ENCODE assay signal across 22 cellular contexts in the genomic region with DNA sequence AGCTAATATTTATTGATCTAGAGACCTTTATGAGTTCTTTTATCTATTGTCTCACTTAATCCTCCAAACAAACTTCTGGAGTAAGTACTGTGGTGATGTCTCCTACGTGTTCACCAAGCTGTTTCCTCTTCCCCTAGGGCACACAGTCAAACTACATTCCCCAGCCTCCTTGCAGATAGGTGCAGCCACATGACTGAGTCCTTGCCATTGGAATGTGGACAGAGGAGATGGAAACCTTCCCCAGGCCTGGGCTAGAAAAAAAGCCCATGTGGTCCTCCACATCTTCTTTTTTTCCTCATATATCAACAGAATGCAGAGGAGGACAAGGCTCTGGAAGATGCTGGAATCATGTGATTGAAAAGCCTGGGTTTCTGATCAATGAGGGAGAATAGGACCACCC.
DNase-seq lines count a peak whose midpoint lies in the region; ATAC-seq, FAIRE-seq and TF ChIP-seq lines count a peak whose summit lies in the region.
"Had no signal": no experiment of that assay in that cellular context is flagged by ENCODE, and none has a peak within 500 bp of the region (broad histone marks: within the 10 kb centered on the region; RNA-seq: fewer than 3 reads in every experiment).

No MANE protein-coding gene starts in this region.

- H3K4me3 ChIP-seq in Caco-2 (ENCODE audit: low read depth, low read length) (no peak overlapping the region), bronchial epithelial cell (ENCODE audit: low read depth, low read length) (no peak overlapping the region), lower lobe of right lung (no peak overlapping the region)
- no peak overlapping the region for H3K4me3 ChIP-seq in naive thymus-derived CD4-positive, alpha-beta T cell (ENCODE audit: low read length)
- H3K4me3 ChIP-seq: HAP-1, SJCRH30, tibial nerve had no signal

- H3K27ac Mint-ChIP-seq in Caco-2 (ENCODE audit: unreplicated experiment) (peak overlapping the region; percentile 83), HFFc6 (no peak overlapping the region)
- peak overlapping the region in 8 of 9 donors; percentile 76 to 98 (median 88) for H3K27ac Mint-ChIP-seq in naive thymus-derived CD4-positive, alpha-beta T cell
- no peak overlapping the region for H3K27ac Mint-ChIP-seq in activated naive CD8-positive, alpha-beta T cell treated with anti-CD3 and anti-CD28 coated beads for 36 hours

- H3K4me1 ChIP-seq in Caco-2 (peaks cover 69% of the 10 kb centered on the region), lower lobe of right lung (peaks cover 20% of the 10 kb centered on the region)
- peaks cover 0 to 84% of the 10 kb centered on the region in 2 donors for H3K4me1 ChIP-seq in naive thymus-derived CD4-positive, alpha-beta T cell (ENCODE audit: control insufficient read depth in 2 of 2, insufficient read depth in 2 of 2, low read length in 2 of 2)
- H3K4me1 ChIP-seq: HAP-1, SJCRH30 had no signal

- FAIRE-seq in bronchial epithelial cell (lab: Jason Lieb, UNC): no peak

- no peak for ATAC-seq in naive thymus-derived CD4-positive, alpha-beta T cell
- ATAC-seq in GM21529 (IDR thresholded peaks at IDR 0.05; ENCODE audit: unreplicated experiment): no peak
- no peak for ATAC-seq in lower lobe of right lung
- ATAC-seq: left colon had no signal

- H3K27me3 Mint-ChIP-seq in Caco-2 (ENCODE audit: insufficient read depth, unreplicated experiment) (no peaks in the 10 kb centered on the region), HFFc6 (ENCODE audit: insufficient read depth) (peaks cover 3% of the 10 kb centered on the region; the same call in 1 of the 2 replicates)
- peaks cover 0 to 2% (median 0%) of the 10 kb centered on the region in 5 donors for H3K27me3 Mint-ChIP-seq in naive thymus-derived CD4-positive, alpha-beta T cell
- H3K27me3 Mint-ChIP-seq in activated naive CD8-positive, alpha-beta T cell treated with anti-CD3 and anti-CD28 coated beads for 36 hours: no peaks in the 10 kb centered on the region

- H3K27me3 ChIP-seq in Caco-2 (replicated peaks; ENCODE audit: control insufficient read depth, insufficient read depth, low read length) (no peaks in the 10 kb centered on the region), bronchial epithelial cell (ENCODE audit: control insufficient read depth, insufficient read depth, low read length) (no peaks in the 10 kb centered on the region), lower lobe of right lung (ENCODE audit: low read depth) (no peaks in the 10 kb centered on the region)
- no peaks in the 10 kb centered on the region for H3K27me3 ChIP-seq in naive thymus-derived CD4-positive, alpha-beta T cell (ENCODE audit: control insufficient read depth in 2 of 2, insufficient read depth in 2 of 2, low read length in 2 of 2)
- H3K27me3 ChIP-seq: SJCRH30, tibial nerve had no signal

- peaks cover 54% of the 10 kb centered on the region for H3K4me1 Mint-ChIP-seq in Caco-2 (ENCODE audit: low read depth, unreplicated experiment)
- peaks cover 44% of the 10 kb centered on the region for H3K4me1 Mint-ChIP-seq in HFFc6 (ENCODE audit: low read depth)
- H3K4me1 Mint-ChIP-seq in naive thymus-derived CD4-positive, alpha-beta T cell: peaks cover 40 to 86% (median 78%) of the 10 kb centered on the region in 7 donors
- H3K4me1 Mint-ChIP-seq in activated naive CD8-positive, alpha-beta T cell treated with anti-CD3 and anti-CD28 coated beads for 36 hours: peaks cover 49% of the 10 kb centered on the region

- DNase-seq in Caco-2 (peak; percentile 90 to 95), HFFc6 (peak; percentile 31), bronchial epithelial cell (ENCODE audit: low read depth) (peak; percentile 87), lower lobe of right lung (no peak)
- DNase-seq in naive thymus-derived CD4-positive, alpha-beta T cell: no peak
- DNase-seq in activated naive CD8-positive, alpha-beta T cell treated with anti-CD3 and anti-CD28 coated beads for 36 hours: no peak
- DNase-seq: activated CD4-positive, alpha-beta T cell treated with anti-CD3 and anti-CD28 coated beads, Interleukin-2, amount 50 U/mL, for 1 hour; activated gamma-delta T cell; amygdala; central memory CD4-positive, alpha-beta T cell; DND-41; effector CD4-positive, alpha-beta T cell; left colon; midbrain; NCI-H1436 treated with DMSO at 0.1 percent for 48 hours; NCI-H526 treated with DMSO at 0.1 percent for 48 hours; SJCRH30; stimulated activated CD4-positive, alpha-beta T cell treated with anti-CD3 and anti-CD28 coated beads, Interleukin-2, amount 100 ng/mL, for 24 hours; stimulated activated naive CD4-positive, alpha-beta T cell had no signal

- no peaks in the 10 kb centered on the region for H3K9me3 ChIP-seq in Caco-2
- H3K9me3 ChIP-seq in naive thymus-derived CD4-positive, alpha-beta T cell (ENCODE audit: control insufficient read depth in 2 of 3, low read length in 3 of 3): no peaks in the 10 kb centered on the region
- no peaks in the 10 kb centered on the region for H3K9me3 ChIP-seq in lower lobe of right lung
- H3K9me3 ChIP-seq: HAP-1, SJCRH30, tibial nerve had no signal

- BruUV-seq in Caco-2 (replicated peaks; lab: Mats Ljungman, UMichigan): no TSS peak

- CTCF ChIA-PET in Caco-2 (lab: Charles Lee): interaction anchor here (0.5 to 1.5 kb wide), 7 partner anchors 21 to 209 kb away, joined by 3 to 13 read pairs (median 6); no protein-coding TSS in a partner anchor
- CTCF ChIA-PET in naive thymus-derived CD4-positive, alpha-beta T cell (lab: Charles Lee): interaction anchor here (0.8 to 1.1 kb wide), 4 partner anchors 10 to 437 kb away, joined by 3 read pairs; no protein-coding TSS in a partner anchor

- no peak for TF ChIP-seq CTCF in Caco-2 (IDR thresholded peaks at IDR 0.05; ENCODE audit: insufficient read depth in 1 of 2, low read depth in 1 of 2, low read length in 1 of 2, severe bottlenecking in 1 of 2, unreplicated experiment in 1 of 2)
- TF ChIP-seq CTCF in HFFc6 (IDR thresholded peaks at IDR 0.05): no peak
- TF ChIP-seq CTCF in bronchial epithelial cell (IDR thresholded peaks at IDR 0.05; ENCODE audit: insufficient read depth, low read length, severe bottlenecking): no peak
- no peak for TF ChIP-seq CTCF in lower lobe of right lung (IDR thresholded peaks at IDR 0.05)

- POLR2A ChIA-PET in Caco-2 (lab: Charles Lee): interaction anchor here (0.7 to 1.2 kb wide), 4 partner anchors 9 to 150 kb away, joined by 3 to 8 read pairs (median 6); partner anchors contain the start of gene IL6ST
- POLR2A ChIA-PET in naive thymus-derived CD4-positive, alpha-beta T cell (lab: Charles Lee): interaction anchor here (0.7 to 5.8 kb wide), 14 partner anchors 10 to 209 kb away, joined by 3 to 80 read pairs (median 6); partner anchors contain the start of gene IL6ST

- intact Hi-C loops in Caco-2 (cut with micrococcal nuclease; ENCODE audit: unreplicated experiment): loop anchor here (1.0 to 5.0 kb wide), 7 partner anchors 12 to 211 kb away; partner anchors contain the start of gene IL6ST
- intact Hi-C loops in naive thymus-derived CD4-positive, alpha-beta T cell (cut with micrococcal nuclease): loop anchor here (2.0 to 5.0 kb wide), 3 partner anchors 16 to 1027 kb away; partner anchors contain the start of gene GPBP1 (in 1 of the 2)
- intact Hi-C loops in lower lobe of right lung (cut with DNase I): no loop called here

- H3K27ac ChIP-seq in naive thymus-derived CD4-positive, alpha-beta T cell (ENCODE audit: low read depth, low read length): peak overlapping the region; percentile 38
- no peak overlapping the region for H3K27ac ChIP-seq in lower lobe of right lung
- H3K27ac ChIP-seq: SJCRH30, tibial nerve had no signal

- no peaks in the 10 kb centered on the region for H3K9me3 Mint-ChIP-seq in Caco-2 (ENCODE audit: unreplicated experiment)
- no peaks in the 10 kb centered on the region for H3K9me3 Mint-ChIP-seq in HFFc6
- H3K9me3 Mint-ChIP-seq in naive thymus-derived CD4-positive, alpha-beta T cell: peaks cover 0 to 3% (median 0%) of the 10 kb centered on the region in 11 donors
- no peaks in the 10 kb centered on the region for H3K9me3 Mint-ChIP-seq in activated naive CD8-positive, alpha-beta T cell treated with anti-CD3 and anti-CD28 coated beads for 36 hours

- H3K36me3 ChIP-seq in Caco-2 (ENCODE audit: control insufficient read depth, insufficient read depth, low read length): no peaks in the 10 kb centered on the region; the same call in 1 of the 2 replicates
- H3K36me3 ChIP-seq in bronchial epithelial cell (ENCODE audit: control insufficient read depth, insufficient read depth, low read length): no peaks in the 10 kb centered on the region
- H3K36me3 ChIP-seq in naive thymus-derived CD4-positive, alpha-beta T cell (ENCODE audit: control insufficient read depth in 2 of 3, insufficient read depth in 3 of 3, low read length in 3 of 3): no peaks in the 10 kb centered on the region
- no peaks in the 10 kb centered on the region for H3K36me3 ChIP-seq in lower lobe of right lung
- H3K36me3 ChIP-seq: HAP-1, SJCRH30, tibial nerve had no signal

- H3K4me3 Mint-ChIP-seq in Caco-2 (ENCODE audit: unreplicated experiment) (peak overlapping the region; percentile 38), HFFc6 (no peak overlapping the region)
- peak overlapping the region in 6 of 10 donors; percentile 15 to 80 (median 40) for H3K4me3 Mint-ChIP-seq in naive thymus-derived CD4-positive, alpha-beta T cell
- no peak overlapping the region for H3K4me3 Mint-ChIP-seq in activated naive CD8-positive, alpha-beta T cell treated with anti-CD3 and anti-CD28 coated beads for 36 hours

- peaks cover 6% of the 10 kb centered on the region for H3K36me3 Mint-ChIP-seq in Caco-2 (ENCODE audit: insufficient read depth, unreplicated experiment)
- no peaks in the 10 kb centered on the region for H3K36me3 Mint-ChIP-seq in HFFc6 (ENCODE audit: low read depth)
- H3K36me3 Mint-ChIP-seq in naive thymus-derived CD4-positive, alpha-beta T cell: peaks cover 0 to 26% (median 4%) of the 10 kb centered on the region in 5 donors
- H3K36me3 Mint-ChIP-seq in activated naive CD8-positive, alpha-beta T cell treated with anti-CD3 and anti-CD28 coated beads for 36 hours: no peaks in the 10 kb centered on the region

Comparison
In these comparisons a context has a peak if more than half of its experiments do, and no peak if none do; other contexts are left out.
1. DNase-seq: peak in Caco-2 (2 of 2), HFFc6 (single experiment) and bronchial epithelial cell (single experiment); none in naive thymus-derived CD4-positive, alpha-beta T cell (0 of 9), activated naive CD8-positive, alpha-beta T cell treated with anti-CD3 and anti-CD28 coated beads for 36 hours (single experiment) and lower lobe of right lung (single experiment).
2. H3K27ac Mint-ChIP-seq: peak in Caco-2 (single experiment) and naive thymus-derived CD4-positive, alpha-beta T cell (8 of 9); none in HFFc6 (single experiment) and activated naive CD8-positive, alpha-beta T cell treated with anti-CD3 and anti-CD28 coated beads for 36 hours (single experiment).
3. H3K4me3 Mint-ChIP-seq: peak in Caco-2 (single experiment) and naive thymus-derived CD4-positive, alpha-beta T cell (6 of 10); none in HFFc6 (single experiment) and activated naive CD8-positive, alpha-beta T cell treated with anti-CD3 and anti-CD28 coated beads for 36 hours (single experiment).